Comparison of ENCODE assay signal across 8 cellular contexts in genomic region chr1:27915082-27915575, GRCh38. TPM values are rescaled to one million over a fixed set of nuclear protein-coding genes. Genes with fewer than 3 reads are reported as not detected.
DNase-seq lines count a peak whose midpoint lies in the region; ATAC-seq and TF ChIP-seq lines count a peak whose summit lies in the region.

No MANE protein-coding gene starts in this region.

- H3K27me3 ChIP-seq in HCT116 (ENCODE audit: insufficient read depth, low read length), result no peaks in the 10 kb centered on the region
- no peaks in the 10 kb centered on the region for H3K27me3 ChIP-seq in naive thymus-derived CD4-positive, alpha-beta T cell (ENCODE audit: control insufficient read depth in 2 of 2, insufficient read depth in 2 of 2, low read length in 2 of 2)

- peaks cover 41% of the 10 kb centered on the region for H3K79me2 ChIP-seq in HCT116 (ENCODE audit: insufficient read depth, low read length)

- TF ChIP-seq CTCF in 22Rv1 (IDR thresholded peaks at IDR 0.05) (no peak), HCT116 (IDR thresholded peaks at IDR 0.05 in 2 of 3, conservative IDR thresholded peaks at IDR 0.05 in 1 of 3; ENCODE audit: borderline replicate concordance in 1 of 3, insufficient read depth in 1 of 3, low read depth in 2 of 3, low read length in 2 of 3) (no peak), brain (conservative IDR thresholded peaks at IDR 0.05) (no peak)

- no peak for DNase-seq in HCT116 (ENCODE audit: low read depth, low spot score)
- no peak for DNase-seq in naive thymus-derived CD4-positive, alpha-beta T cell
- DNase-seq in activated gamma-delta T cell (lab: John Stamatoyannopoulos, UW), result no peak
- no peak for DNase-seq in NCI-H1436 treated with DMSO at 0.1 percent for 48 hours (lab: John Stamatoyannopoulos, UW)

- CTCF ChIA-PET in HCT116 (lab: Charles Lee), result no interaction called here
- CTCF ChIA-PET in naive thymus-derived CD4-positive, alpha-beta T cell (lab: Charles Lee), result interaction anchor here (0.6 kb wide), 1 partner anchor 25 kb away, joined by 5 read pairs; no protein-coding TSS in a partner anchor

- peak overlapping the region; percentile 93 to 99 (median 97) for H3K27ac Mint-ChIP-seq in brain
- peak overlapping the region; percentile 95 to 100 (median 99) for H3K27ac Mint-ChIP-seq in naive thymus-derived CD4-positive, alpha-beta T cell

- H3K36me3 ChIP-seq in HCT116 (ENCODE audit: control insufficient read depth in 1 of 2, insufficient read depth in 2 of 2, low read length in 2 of 2), result peaks cover 8 to 16% of the 10 kb centered on the region in 2 experiments
- peaks cover 0 to 26% (median 0%) of the 10 kb centered on the region in 3 experiments for H3K36me3 ChIP-seq in naive thymus-derived CD4-positive, alpha-beta T cell (ENCODE audit: control insufficient read depth in 2 of 3, insufficient read depth in 3 of 3, low read length in 3 of 3)

- no peak overlapping the region for H3K4me3 ChIP-seq in HCT116 (replicated peaks in 1 of 2; ENCODE audit: low read depth in 1 of 2, low read length in 2 of 2)
- H3K4me3 ChIP-seq in naive thymus-derived CD4-positive, alpha-beta T cell (ENCODE audit: low read length), result peak overlapping the region; percentile 92

- H3K4me1 Mint-ChIP-seq in brain, result peaks cover 12% of the 10 kb centered on the region
- H3K4me1 Mint-ChIP-seq in naive thymus-derived CD4-positive, alpha-beta T cell, result peaks cover 0 to 27% (median 23%) of the 10 kb centered on the region in 7 donors

- peak overlapping the region; percentile 68 for H2AFZ ChIP-seq in HCT116 (ENCODE audit: low read depth, low read length, poor library complexity, severe bottlenecking)

- H3K9me3 Mint-ChIP-seq in brain, result peaks cover 5 to 11% (median 10%) of the 10 kb centered on the region in 5 experiments
- H3K9me3 Mint-ChIP-seq in naive thymus-derived CD4-positive, alpha-beta T cell, result peaks cover 0 to 4% (median 0%) of the 10 kb centered on the region in 11 donors

- BruUV-seq in HCT116 (replicated peaks; lab: Mats Ljungman, UMichigan), result no TSS peak

- intact Hi-C loops in HCT116 (cut with micrococcal nuclease), result no loop called here
- intact Hi-C loops in naive thymus-derived CD4-positive, alpha-beta T cell (cut with micrococcal nuclease), result no loop called here

- no peak overlapping the region for H3K4me2 ChIP-seq in HCT116 (ENCODE audit: low read length)

- RAD21 ChIA-PET in HCT116 (lab: Charles Lee; ENCODE audit: low non-redundant PET in 1 of 2, low total read pairs in 2 of 2, uncharacterized antibody in 2 of 2, unreplicated experiment in 2 of 2), result no interaction called here

- peaks cover 26% of the 10 kb centered on the region for H3K36me3 Mint-ChIP-seq in brain
- H3K36me3 Mint-ChIP-seq in naive thymus-derived CD4-positive, alpha-beta T cell, result peaks cover 0 to 18% (median 6%) of the 10 kb centered on the region in 5 donors

- no peak for TF ChIP-seq POLR2A in HCT116 (IDR thresholded peaks at IDR 0.05; ENCODE audit: borderline replicate concordance, extremely low read depth, insufficient read depth, insufficient read length)

- H3K9me3 ChIP-seq in HCT116 (ENCODE audit: control insufficient read depth in 1 of 2, insufficient read depth in 1 of 2, low read depth in 1 of 2, low read length in 2 of 2), result peaks cover 0 to 7% of the 10 kb centered on the region in 2 experiments; a peak in 1 of 4 replicates
- no peaks in the 10 kb centered on the region for H3K9me3 ChIP-seq in naive thymus-derived CD4-positive, alpha-beta T cell (ENCODE audit: control insufficient read depth in 2 of 3, low read length in 3 of 3)

- POLR2A ChIA-PET in HCT116 (lab: Charles Lee), result no interaction called here
- POLR2A ChIA-PET in naive thymus-derived CD4-positive, alpha-beta T cell (lab: Charles Lee), result no interaction called here

- H3K27ac ChIP-seq in 22Rv1, result peak overlapping the region; percentile 79
- H3K27ac ChIP-seq in HCT116 (ENCODE audit: low read depth, low read length), result peak overlapping the region; percentile 38; the same call in 1 of the 2 replicates
- peak overlapping the region; percentile 91 for H3K27ac ChIP-seq in naive thymus-derived CD4-positive, alpha-beta T cell (ENCODE audit: low read depth, low read length)

- H3K4me3 Mint-ChIP-seq in brain, result peak overlapping the region; percentile 98 to 100 (median 99)
- peak overlapping the region; percentile 95 to 100 (median 99) for H3K4me3 Mint-ChIP-seq in naive thymus-derived CD4-positive, alpha-beta T cell

- H3K9ac ChIP-seq in HCT116 (ENCODE audit: low read length), result no peak overlapping the region

- peaks cover 28% of the 10 kb centered on the region for H3K27me3 Mint-ChIP-seq in brain
- H3K27me3 Mint-ChIP-seq in naive thymus-derived CD4-positive, alpha-beta T cell, result peaks cover 0 to 21% (median 0%) of the 10 kb centered on the region in 5 donors

- no peak for ATAC-seq in HCT116
- no peak for ATAC-seq in naive thymus-derived CD4-positive, alpha-beta T cell
- no peak for ATAC-seq in HG03469 (IDR thresholded peaks at IDR 0.05; ENCODE audit: unreplicated experiment)
- no peak for ATAC-seq in GM18907 (IDR thresholded peaks at IDR 0.05; ENCODE audit: unreplicated experiment)

- no peaks in the 10 kb centered on the region for H4K20me1 ChIP-seq in HCT116 (ENCODE audit: insufficient read depth)

- H3K9me2 ChIP-seq in HCT116 (ENCODE audit: insufficient read depth), result no peaks in the 10 kb centered on the region

- peaks cover 0 to 4% of the 10 kb centered on the region in 2 experiments; a peak in 1 of 4 replicates for H3K4me1 ChIP-seq in HCT116 (ENCODE audit: control insufficient read depth in 1 of 2, insufficient read depth in 2 of 2, low read length in 2 of 2)
- H3K4me1 ChIP-seq in naive thymus-derived CD4-positive, alpha-beta T cell (ENCODE audit: control insufficient read depth in 2 of 2, insufficient read depth in 2 of 2, low read length in 2 of 2), result peaks cover 0 to 5% of the 10 kb centered on the region in 2 donors

- TF ChIP-seq RAD21 in HCT116 (IDR thresholded peaks at IDR 0.05; ENCODE audit: low read depth), result no peak

TF ChIP-seq in HCT116, 20 proteins besides CTCF, POLR2A, EP300 and RAD21:
- TF ChIP-seq ELF1 (IDR thresholded peaks at IDR 0.05; ENCODE audit: borderline replicate concordance, low read depth) (no peak), CBX3 (IDR thresholded peaks at IDR 0.05; ENCODE audit: low read depth) (peak; percentile 68)

RNA-seq across cellular contexts. Expression of gene RPA2, which starts 0.8 kb away (rescaled TPM):
- total RNA-seq in HCT116 (2021; ENCODE audit: unreplicated experiment), result 55.5 TPM
- 30.1 and 41.9 TPM in 2 replicates for polyA plus RNA-seq in HCT116 (2012)
- polyA plus RNA-seq in brain (ENCODE audit: insufficient read depth, low read depth, low replicate concordance), result 133 TPM
- 10 to 100 TPM; 20.6 to 72.4 (median 58.6) TPM for total RNA-seq in naive thymus-derived CD4-positive, alpha-beta T cell
- 100 to 1,000 TPM; 224 to 235 TPM for polyA plus RNA-seq in naive thymus-derived CD4-positive, alpha-beta T cell

RNA-seq across cellular contexts. Expression of gene SMPDL3B, which starts 19.7 kb away (rescaled TPM):
- 16.4 TPM for total RNA-seq in HCT116 (2021; ENCODE audit: unreplicated experiment)
- 24.4 and 28.8 TPM in 2 replicates for polyA plus RNA-seq in HCT116 (2012)
- polyA plus RNA-seq in brain (ENCODE audit: insufficient read depth, low read depth, low replicate concordance), result 3.6 TPM
- total RNA-seq in naive thymus-derived CD4-positive, alpha-beta T cell, result under 1 TPM in 3 of 5 experiments, not detected in 2; 0.19 to 0.47 (median 0.41) TPM
- polyA plus RNA-seq in naive thymus-derived CD4-positive, alpha-beta T cell, result not detected

RNA-seq across cellular contexts. Expression of gene THEMIS2, which starts 42.8 kb away (rescaled TPM):
- 8.0 TPM for total RNA-seq in HCT116 (2021; ENCODE audit: unreplicated experiment)
- 12.3 and 12.4 TPM in 2 replicates for polyA plus RNA-seq in HCT116 (2012)
- 9.0 TPM for polyA plus RNA-seq in brain (ENCODE audit: insufficient read depth, low read depth, low replicate concordance)
- 100 to 1,000 TPM in 1 of 5 experiments, 10 to 100 TPM in 4; 48.8 to 234 (median 72.3) TPM for total RNA-seq in naive thymus-derived CD4-positive, alpha-beta T cell
- 10 to 100 TPM; 24.8 to 97.1 TPM for polyA plus RNA-seq in naive thymus-derived CD4-positive, alpha-beta T cell

RNA-seq across cellular contexts. Expression of gene XKR8, which starts 44.6 kb away (rescaled TPM):
- 11.0 TPM for total RNA-seq in HCT116 (2021; ENCODE audit: unreplicated experiment)
- 9.5 and 10.4 TPM in 2 replicates for polyA plus RNA-seq in HCT116 (2012)
- polyA plus RNA-seq in brain (ENCODE audit: insufficient read depth, low read depth, low replicate concordance), result 3.2 TPM
- 10 to 100 TPM in 3 of 5 experiments, 1 to 10 TPM in 2; 8.4 to 15.8 (median 10.7) TPM for total RNA-seq in naive thymus-derived CD4-positive, alpha-beta T cell
- polyA plus RNA-seq in naive thymus-derived CD4-positive, alpha-beta T cell, result 10 to 100 TPM; 10.4 to 22.1 TPM

Comparison
In these comparisons a context has a peak if more than half of its experiments do, and no peak if none do; other contexts are left out.
1. H3K27ac ChIP-seq: peak in every context shown above with its lines; median percentile 91 in naive thymus-derived CD4-positive, alpha-beta T cell; 79 in 22Rv1; 38 in HCT116.
2. RNA of gene SMPDL3B, which starts 19.7 kb away (total RNA-seq): 16.4 TPM in HCT116 (single experiment); 0.19 to 0.47 TPM in naive thymus-derived CD4-positive, alpha-beta T cell; every median in the first group is over 10 times any median in the second.